In the genomic region with DNA sequence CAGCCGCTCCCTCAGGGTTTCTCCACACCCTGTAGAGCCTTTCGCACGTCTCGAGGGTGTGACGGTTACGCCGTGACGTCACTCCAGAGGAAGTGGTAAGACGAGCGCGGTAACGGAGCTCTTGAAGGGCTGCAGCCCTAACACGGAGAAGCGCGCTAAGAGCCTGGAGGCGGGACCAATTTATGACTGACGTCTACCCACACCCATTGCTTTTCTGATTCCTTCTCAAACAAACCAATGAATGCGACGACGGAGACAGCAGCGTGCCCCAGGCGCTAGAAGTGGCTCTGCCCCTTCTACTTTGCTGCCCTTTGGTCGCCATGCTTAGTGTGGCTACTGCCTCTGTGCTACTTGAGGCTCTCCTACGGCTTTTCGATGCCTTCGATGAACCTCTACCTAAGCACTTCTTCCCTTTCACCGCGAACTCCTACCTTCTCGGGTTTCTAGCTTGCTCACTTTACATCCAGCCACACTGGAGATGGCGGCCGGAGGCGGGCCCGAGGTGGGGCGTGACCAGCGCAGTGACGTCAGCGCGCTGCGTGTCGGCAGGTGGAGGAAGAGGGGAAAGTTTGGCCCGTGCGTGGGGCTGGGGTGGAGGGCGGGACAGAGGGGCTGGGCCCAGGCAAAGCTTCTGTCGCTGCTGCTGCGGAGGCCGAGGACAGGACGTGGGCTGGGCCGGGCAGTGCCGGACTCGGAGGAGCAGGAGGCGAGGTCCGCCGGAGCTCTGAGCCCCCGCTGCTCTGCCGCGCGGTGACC, we compare ENCODE assay signal across 8 cellular contexts. TPM values are rescaled to one million over a fixed set of nuclear protein-coding genes. Genes with fewer than 3 reads are reported as not detected.
DNase-seq lines count a peak whose midpoint lies in the region; ATAC-seq and TF ChIP-seq lines count a peak whose summit lies in the region.

TSS of gene OXSR1 (plus strand) at position 572 of the 756 bp plus-strand sequence. CDS start 340 bp downstream, outside the sequence.

- CTCF ChIA-PET in T-cell (lab: Charles Lee), result interaction anchor here (0.6 to 3.2 kb wide), 8 partner anchors 25 to 182 kb away, joined by 3 to 24 read pairs (median 4); partner anchors contain the start of genes ACAA1 (in 1 of the 2), DLEC1 (in 1 of the 2) and XYLB (in 1 of the 2)

- peak within 1 kb of the TSS; percentile 85 to 93 (median 92) for H3K4me3 Mint-ChIP-seq in T-cell

- POLR2A ChIA-PET in T-cell (lab: Charles Lee), result interaction anchor here (0.6 to 3.2 kb wide), 15 partner anchors 8 to 1172 kb away, joined by 3 to 22 read pairs (median 3); partner anchors contain the start of genes ACAA1 (in 2 of the 2), MYD88 (in 2 of the 2), DLEC1 (in 1 of the 2) and EPM2AIP1 (in 1 of the 2)

- H3K9me3 Mint-ChIP-seq in T-cell, result no peaks in the 10 kb centered on the region

- no peaks in the 10 kb centered on the region for H3K36me3 ChIP-seq in cardiac muscle cell
- H3K36me3 ChIP-seq in parathyroid adenoma (ENCODE audit: control insufficient read depth, insufficient read depth, low read length), result no peaks in the 10 kb centered on the region
- no peaks in the 10 kb centered on the region for H3K36me3 ChIP-seq in tibial nerve

- peaks cover 3% of the 10 kb centered on the region for H3K36me3 Mint-ChIP-seq in T-cell

- TF ChIP-seq EP300 in tibial nerve (IDR thresholded peaks at IDR 0.05), result peak; percentile 77 to 94

- peaks cover 42 to 55% (median 51%) of the 10 kb centered on the region in 3 donors for H3K4me1 Mint-ChIP-seq in T-cell

- peak; percentile 92 for DNase-seq in NCI-H1436 treated with DMSO at 0.1 percent for 48 hours (lab: John Stamatoyannopoulos, UW)
- DNase-seq in T-cell, result peak; percentile 94 to 99 (median 97)
- peak; percentile 98 to 100 for DNase-seq in cardiac muscle cell (ENCODE audit: low read depth in 1 of 2, low spot score in 1 of 2)
- peak; percentile 97 to 98 for DNase-seq in tibial nerve (ENCODE audit: low spot score in 2 of 2)

- H3K27ac ChIP-seq in adipose tissue (ENCODE audit: low read depth, low read length), result peak within 1 kb of the TSS; percentile 95
- H3K27ac ChIP-seq in cardiac muscle cell, result peak within 1 kb of the TSS; percentile 92
- H3K27ac ChIP-seq in parathyroid adenoma, result peak within 1 kb of the TSS; percentile 99
- H3K27ac ChIP-seq in tibial nerve, result peak within 1 kb of the TSS; percentile 88 to 98 (median 96)

- TF ChIP-seq POLR2A in tibial nerve (IDR thresholded peaks at IDR 0.05), result peak; percentile 56 to 86

- H3K27ac Mint-ChIP-seq in T-cell, result peak within 1 kb of the TSS; percentile 100

- H3K4me2 ChIP-seq in parathyroid adenoma (ENCODE audit: low read length), result peak within 1 kb of the TSS; percentile 95

- peak within 1 kb of the TSS; percentile 91 for H3K4me3 ChIP-seq in GM12875 (ENCODE audit: low read depth, low read length)
- peak within 1 kb of the TSS; percentile 69 for H3K4me3 ChIP-seq in cardiac muscle cell
- peak within 1 kb of the TSS; percentile 90 for H3K4me3 ChIP-seq in parathyroid adenoma (ENCODE audit: low read depth, low read length)
- H3K4me3 ChIP-seq in tibial nerve, result peak within 1 kb of the TSS; percentile 72 to 83 (median 76)

- H3K4me1 ChIP-seq in cardiac muscle cell (ENCODE audit: low read depth) (no peaks in the 10 kb centered on the region), parathyroid adenoma (peaks cover 8% of the 10 kb centered on the region), tibial nerve (peaks cover 0 to 27% (median 5%) of the 10 kb centered on the region in 4 donors)

- H3K9ac ChIP-seq in parathyroid adenoma, result peak within 1 kb of the TSS; percentile 94

- 0% methylated on average over 49 to 57 of the region's 57 CpGs for WGBS in adipose tissue, 3 donors
- 0% methylated on average over 33 to 43 of the region's 57 CpGs for WGBS in tibial nerve, 2 donors

- peaks cover 23% of the 10 kb centered on the region for H3K79me2 ChIP-seq in parathyroid adenoma

- H3K9me3 ChIP-seq in cardiac muscle cell (ENCODE audit: low read depth) (no peaks in the 10 kb centered on the region), parathyroid adenoma (ENCODE audit: control insufficient read depth, low read length) (no peaks in the 10 kb centered on the region), tibial nerve (no peaks in the 10 kb centered on the region)

- no peaks in the 10 kb centered on the region for H3K27me3 Mint-ChIP-seq in T-cell

- TF ChIP-seq CTCF in GM12875 (IDR thresholded peaks at IDR 0.05; ENCODE audit: borderline replicate concordance, insufficient read depth, low read depth, low read length) (no peak), cardiac muscle cell (IDR thresholded peaks at IDR 0.05; ENCODE audit: low read depth, low read length) (no peak), parathyroid adenoma (IDR thresholded peaks at IDR 0.05) (no peak), tibial nerve (IDR thresholded peaks at IDR 0.05) (peak in 2 of 5 experiments; percentile 8 to 32)

- peak within 1 kb of the TSS; percentile 98 for H2AFZ ChIP-seq in parathyroid adenoma

- ATAC-seq in HG02798 (IDR thresholded peaks at IDR 0.05; ENCODE audit: poor library complexity, unreplicated experiment), result peak; percentile 92
- peak; percentile 89 to 94 (median 91) for ATAC-seq in T-cell (replicated peaks in 1 of 4)

- H3K27me3 ChIP-seq in cardiac muscle cell, result no peaks in the 10 kb centered on the region
- no peaks in the 10 kb centered on the region for H3K27me3 ChIP-seq in parathyroid adenoma (ENCODE audit: control insufficient read depth, insufficient read depth, low read length)
- H3K27me3 ChIP-seq in tibial nerve, result no peaks in the 10 kb centered on the region

RNA-seq across cellular contexts. Expression of gene OXSR1, which starts in this region (rescaled TPM):
- total RNA-seq in T-cell (10 to 100 TPM; 30.7 to 40.4 (median 37.4) TPM), cardiac muscle cell (24.4 and 34.1 TPM in 2 replicates), tibial nerve (10 to 100 TPM; 23.9 to 35.8 (median 29.9) TPM)
- polyA plus RNA-seq in adipose tissue (10 to 100 TPM in 2 of 3 donors, 1 to 10 TPM in 1; 7.3 to 17.7 (median 11.0) TPM), cardiac muscle cell (20.6 and 24.2 TPM in 2 replicates)

Comparison
In these comparisons a context has a peak if more than half of its experiments do, and no peak if none do; other contexts are left out.
1. Peak in every context shown above with its lines: DNase-seq, ATAC-seq, H3K4me3 ChIP-seq and H3K27ac ChIP-seq.